In the genomic region with DNA sequence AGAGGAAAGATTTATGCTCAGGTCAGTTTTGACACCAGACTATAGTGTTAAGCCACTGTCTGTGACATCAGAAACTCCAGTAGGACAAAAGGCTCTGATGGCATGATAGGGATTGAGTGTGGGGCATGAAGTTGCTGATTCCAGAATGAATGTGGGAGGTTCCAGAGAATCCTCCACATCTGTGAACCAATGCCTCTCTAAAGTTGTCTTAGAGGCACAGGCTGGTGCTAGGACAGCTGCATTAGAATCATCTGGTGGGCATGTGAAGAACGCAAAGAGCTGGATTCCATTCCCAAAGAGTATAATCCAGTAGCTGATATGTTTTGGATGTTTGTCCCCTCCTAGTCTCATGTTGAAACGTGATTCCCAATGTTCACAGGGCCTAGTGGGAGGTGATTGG, we compare ENCODE assay signal across 18 cellular contexts. TPM values are rescaled to one million over a fixed set of nuclear protein-coding genes. Genes with fewer than 3 reads are reported as not detected.
A peak's percentile ranks its signal among the peaks of the same experiment; 100 is the strongest.
DNase-seq lines count a peak whose midpoint lies in the region; ATAC-seq and TF ChIP-seq lines count a peak whose summit lies in the region.
"Had no signal": no experiment of that assay in that cellular context is flagged by ENCODE, and none has a peak within 500 bp of the region (broad histone marks: within the 10 kb centered on the region; RNA-seq: fewer than 3 reads in every experiment).

No MANE protein-coding gene starts in this region.

- no peaks in the 10 kb centered on the region for H3K36me3 Mint-ChIP-seq in activated CD8-positive, alpha-beta memory T cell treated with anti-CD3 and anti-CD28 coated beads, Interleukin-2, amount 10 ng/mL, durations not matched to agents 7 days and 5 days
- H3K36me3 Mint-ChIP-seq: CD8-positive, alpha-beta T cell had no signal

- intact Hi-C loops in dorsolateral prefrontal cortex (cut with DNase I): no loop called here

- no peak for ATAC-seq in activated CD8-positive, alpha-beta memory T cell treated with anti-CD3 and anti-CD28 coated beads, Interleukin-2, amount 10 ng/mL, durations not matched to agents 7 days and 5 days
- ATAC-seq: A549; CD8-positive, alpha-beta T cell had no signal

- peaks cover 2% of the 10 kb centered on the region for H3K9me3 Mint-ChIP-seq in activated CD8-positive, alpha-beta memory T cell treated with anti-CD3 and anti-CD28 coated beads, Interleukin-2, amount 10 ng/mL, durations not matched to agents 7 days and 5 days (ENCODE audit: low read depth)
- H3K9me3 Mint-ChIP-seq: CD4-positive, alpha-beta T cell; CD8-positive, alpha-beta T cell had no signal

- H3K79me2 ChIP-seq in parathyroid adenoma: no peaks in the 10 kb centered on the region

- DNase-seq in dorsolateral prefrontal cortex: no peak
- DNase-seq in activated T-cell treated with anti-CD3 and anti-CD28 coated beads for 4 hours: no peak
- DNase-seq in activated CD8-positive, alpha-beta memory T cell treated with anti-CD3 and anti-CD28 coated beads, Interleukin-2, amount 10 ng/mL, durations not matched to agents 7 days and 5 days: no peak
- DNase-seq in pons (ENCODE audit: low spot score): no peak
- DNase-seq: AML-193; Caco-2; Calu3; CD4-positive, alpha-beta T cell; CD8-positive, alpha-beta T cell; DMS79 treated with DMSO at 0.1 percent for 48 hours; GF-D8 had no signal

- H3K4me2 ChIP-seq in parathyroid adenoma (ENCODE audit: low read length): no peak overlapping the region
- H3K4me2 ChIP-seq: A549; BLaER1 treated with 17β-estradiol and CSF1 and Interleukin-3, amounts not matched to agents 10 nM and 100 nM had no signal

- H3K36me3 ChIP-seq in parathyroid adenoma (ENCODE audit: control insufficient read depth, insufficient read depth, low read length): no peaks in the 10 kb centered on the region
- H3K36me3 ChIP-seq: BLaER1 treated with 17β-estradiol and CSF1 and Interleukin-3, amounts not matched to agents 10 nM and 100 nM had no signal

- H3K4me1 ChIP-seq in parathyroid adenoma: peaks cover 15% of the 10 kb centered on the region
- H3K4me1 ChIP-seq: A549; BLaER1 treated with 17β-estradiol and CSF1 and Interleukin-3, amounts not matched to agents 10 nM and 100 nM had no signal

- no peaks in the 10 kb centered on the region for H3K9me3 ChIP-seq in parathyroid adenoma (ENCODE audit: control insufficient read depth, low read length)
- H3K9me3 ChIP-seq: BLaER1 treated with 17β-estradiol and CSF1 and Interleukin-3, amounts not matched to agents 10 nM and 100 nM; Caco-2 had no signal

- TF ChIP-seq CTCF in dorsolateral prefrontal cortex (IDR thresholded peaks at IDR 0.05 in 54 of 56, conservative IDR thresholded peaks at IDR 0.05 in 2 of 56; ENCODE audit: low read depth in 1 of 56, partially characterized antibody in 56 of 56) (no peak), parathyroid adenoma (IDR thresholded peaks at IDR 0.05) (no peak)

- peak overlapping the region; percentile 51 for H2AFZ ChIP-seq in parathyroid adenoma

- H3K4me3 Mint-ChIP-seq in activated CD8-positive, alpha-beta memory T cell treated with anti-CD3 and anti-CD28 coated beads, Interleukin-2, amount 10 ng/mL, durations not matched to agents 7 days and 5 days: no peak overlapping the region
- H3K4me3 Mint-ChIP-seq: B cell; CD4-positive, alpha-beta T cell; CD8-positive, alpha-beta T cell had no signal

- H3K27me3 Mint-ChIP-seq in activated CD8-positive, alpha-beta memory T cell treated with anti-CD3 and anti-CD28 coated beads, Interleukin-2, amount 10 ng/mL, durations not matched to agents 7 days and 5 days: peaks cover 23% of the 10 kb centered on the region

- CTCF ChIA-PET in activated CD8-positive, alpha-beta memory T cell treated with anti-CD3 and anti-CD28 coated beads, Interleukin-2, amount 10 ng/mL, durations not matched to agents 7 days and 5 days (lab: Charles Lee): no interaction called here

- H3K4me3 ChIP-seq in dorsolateral prefrontal cortex (no peak overlapping the region), parathyroid adenoma (ENCODE audit: low read depth, low read length) (no peak overlapping the region)
- H3K4me3 ChIP-seq: A549; BLaER1 treated with 17β-estradiol and CSF1 and Interleukin-3, amounts not matched to agents 10 nM and 100 nM had no signal

- no peaks in the 10 kb centered on the region for H3K4me1 Mint-ChIP-seq in activated CD8-positive, alpha-beta memory T cell treated with anti-CD3 and anti-CD28 coated beads, Interleukin-2, amount 10 ng/mL, durations not matched to agents 7 days and 5 days
- H3K4me1 Mint-ChIP-seq: B cell had no signal

- no peak overlapping the region for H3K27ac Mint-ChIP-seq in activated CD8-positive, alpha-beta memory T cell treated with anti-CD3 and anti-CD28 coated beads, Interleukin-2, amount 10 ng/mL, durations not matched to agents 7 days and 5 days
- H3K27ac Mint-ChIP-seq: B cell; CD4-positive, alpha-beta T cell; CD8-positive, alpha-beta T cell had no signal

- H3K27me3 ChIP-seq in dorsolateral prefrontal cortex (no peaks in the 10 kb centered on the region), parathyroid adenoma (ENCODE audit: control insufficient read depth, insufficient read depth, low read length) (no peaks in the 10 kb centered on the region)
- H3K27me3 ChIP-seq: BLaER1 treated with 17β-estradiol and CSF1 and Interleukin-3, amounts not matched to agents 10 nM and 100 nM had no signal

- no peak overlapping the region for H3K9ac ChIP-seq in parathyroid adenoma
- H3K9ac ChIP-seq: BLaER1 treated with 17β-estradiol and CSF1 and Interleukin-3, amounts not matched to agents 10 nM and 100 nM had no signal

- peak overlapping the region; percentile 54 for H3K27ac ChIP-seq in angular gyrus (ENCODE audit: low read depth, low read length)
- H3K27ac ChIP-seq in dorsolateral prefrontal cortex: peak overlapping the region in 40 of 59 donors; percentile 5 to 87 (median 62)
- no peak overlapping the region for H3K27ac ChIP-seq in parathyroid adenoma
- H3K27ac ChIP-seq: 22Rv1; A549; BLaER1 treated with 17β-estradiol and CSF1 and Interleukin-3, amounts not matched to agents 10 nM and 100 nM; C4-2B had no signal

RNA-seq across cellular contexts. Expression of a gene that starts 32.1 kb away (rescaled TPM):
- total RNA-seq in dorsolateral prefrontal cortex: 100 to 1,000 TPM in 109 of 120 experiments, 10 to 100 TPM in 11; 75.6 to 169 (median 124) TPM
- 10 to 100 TPM; 13.1 to 16.1 TPM for total RNA-seq in activated CD8-positive, alpha-beta memory T cell treated with anti-CD3 and anti-CD28 coated beads, Interleukin-2, amount 10 ng/mL, durations not matched to agents 7 days and 5 days

Comparison
In these comparisons a context has a peak if more than half of its experiments do, and no peak if none do; other contexts are left out.
1. RNA of a gene that starts 32.1 kb away (total RNA-seq): 75.6 to 169 TPM in dorsolateral prefrontal cortex; 13.1 to 16.1 TPM in activated CD8-positive, alpha-beta memory T cell treated with anti-CD3 and anti-CD28 coated beads, Interleukin-2, amount 10 ng/mL, durations not matched to agents 7 days and 5 days; every median in the first group is over 4 times any median in the second.